8 cellular contexts compared by ENCODE assay signal in genomic region chr13:99303863-99304521, GRCh38. TPM values are rescaled to one million over a fixed set of nuclear protein-coding genes. Genes with fewer than 3 reads are reported as not detected.
DNase-seq lines count a peak whose midpoint lies in the region; ATAC-seq lines count a peak whose summit lies in the region.

No MANE protein-coding gene starts in this region.

- ATAC-seq in CD4-positive, CD25-positive, alpha-beta regulatory T cell (ENCODE audit: low read depth in 2 of 2) = no peak
- ATAC-seq in activated naive CD8-positive, alpha-beta T cell treated with anti-CD3 and anti-CD28 coated beads, Interleukin-2, amount 10 ng/mL, durations not matched to agents 7 days and 5 days (ENCODE audit: low read depth) = no peak
- ATAC-seq in naive thymus-derived CD4-positive, alpha-beta T cell = peak; percentile 33
- no peak for ATAC-seq in GM18867 (IDR thresholded peaks at IDR 0.05; ENCODE audit: unreplicated experiment)
- no peak for ATAC-seq in GM18861 (IDR thresholded peaks at IDR 0.05; ENCODE audit: unreplicated experiment)

- H3K4me1 Mint-ChIP-seq in CD4-positive, CD25-positive, alpha-beta regulatory T cell = peaks cover 32 to 83% (median 64%) of the 10 kb centered on the region in 4 donors
- H3K4me1 Mint-ChIP-seq in activated naive CD8-positive, alpha-beta T cell treated with anti-CD3 and anti-CD28 coated beads, Interleukin-2, amount 10 ng/mL, durations not matched to agents 7 days and 5 days = peaks cover 51% of the 10 kb centered on the region
- H3K4me1 Mint-ChIP-seq in naive thymus-derived CD4-positive, alpha-beta T cell = peaks cover 51 to 82% (median 71%) of the 10 kb centered on the region in 7 donors

- POLR2A ChIA-PET in activated naive CD8-positive, alpha-beta T cell treated with anti-CD3 and anti-CD28 coated beads, Interleukin-2, amount 10 ng/mL, durations not matched to agents 7 days and 5 days (lab: Charles Lee) = no interaction called here
- POLR2A ChIA-PET in naive thymus-derived CD4-positive, alpha-beta T cell (lab: Charles Lee) = interaction anchor here (0.6 to 14.3 kb wide), 26 partner anchors 9 to 195 kb away, joined by 3 to 364 read pairs (median 5); no protein-coding TSS in a partner anchor

- peak overlapping the region; percentile 68 to 96 (median 80) for H3K27ac Mint-ChIP-seq in CD4-positive, CD25-positive, alpha-beta regulatory T cell
- H3K27ac Mint-ChIP-seq in activated naive CD8-positive, alpha-beta T cell treated with anti-CD3 and anti-CD28 coated beads, Interleukin-2, amount 10 ng/mL, durations not matched to agents 7 days and 5 days = peak overlapping the region; percentile 50
- peak overlapping the region; percentile 88 to 99 (median 93) for H3K27ac Mint-ChIP-seq in naive thymus-derived CD4-positive, alpha-beta T cell

- CTCF ChIA-PET in naive thymus-derived CD4-positive, alpha-beta T cell (lab: Charles Lee) = interaction anchor here (1.0 to 6.2 kb wide), 14 partner anchors 10 to 132 kb away, joined by 3 to 39 read pairs (median 4); no protein-coding TSS in a partner anchor

- no peaks in the 10 kb centered on the region for H3K9me3 ChIP-seq in CD4-positive, CD25-positive, alpha-beta regulatory T cell (ENCODE audit: control insufficient read depth in 2 of 2, low read length in 2 of 2)
- H3K9me3 ChIP-seq in naive thymus-derived CD4-positive, alpha-beta T cell (ENCODE audit: control insufficient read depth in 2 of 3, low read length in 3 of 3) = no peaks in the 10 kb centered on the region

- H3K4me3 ChIP-seq in CD4-positive, CD25-positive, alpha-beta regulatory T cell (ENCODE audit: low read depth, low read length) = peak overlapping the region; percentile 96
- H3K4me3 ChIP-seq in naive thymus-derived CD4-positive, alpha-beta T cell (ENCODE audit: low read length) = peak overlapping the region; percentile 89

- H3K4me3 Mint-ChIP-seq in CD4-positive, CD25-positive, alpha-beta regulatory T cell = peak overlapping the region; percentile 92 to 93 (median 93)
- H3K4me3 Mint-ChIP-seq in activated naive CD8-positive, alpha-beta T cell treated with anti-CD3 and anti-CD28 coated beads, Interleukin-2, amount 10 ng/mL, durations not matched to agents 7 days and 5 days = peak overlapping the region; percentile 37
- H3K4me3 Mint-ChIP-seq in naive thymus-derived CD4-positive, alpha-beta T cell = peak overlapping the region; percentile 89 to 100 (median 94)

- H3K36me3 Mint-ChIP-seq in CD4-positive, CD25-positive, alpha-beta regulatory T cell = peaks cover 34% of the 10 kb centered on the region
- peaks cover 35% of the 10 kb centered on the region for H3K36me3 Mint-ChIP-seq in activated naive CD8-positive, alpha-beta T cell treated with anti-CD3 and anti-CD28 coated beads, Interleukin-2, amount 10 ng/mL, durations not matched to agents 7 days and 5 days
- H3K36me3 Mint-ChIP-seq in naive thymus-derived CD4-positive, alpha-beta T cell = peaks cover 12 to 42% (median 35%) of the 10 kb centered on the region in 5 donors

- no peaks in the 10 kb centered on the region for H3K27me3 ChIP-seq in CD4-positive, CD25-positive, alpha-beta regulatory T cell (ENCODE audit: control insufficient read depth, insufficient read depth, low read length)
- H3K27me3 ChIP-seq in naive thymus-derived CD4-positive, alpha-beta T cell (ENCODE audit: control insufficient read depth in 2 of 2, insufficient read depth in 2 of 2, low read length in 2 of 2) = no peaks in the 10 kb centered on the region

- H3K27ac ChIP-seq in CD4-positive, CD25-positive, alpha-beta regulatory T cell (ENCODE audit: insufficient read depth, low read length, poor library complexity, severe bottlenecking) = peak overlapping the region; percentile 81
- peak overlapping the region; percentile 88 for H3K27ac ChIP-seq in naive thymus-derived CD4-positive, alpha-beta T cell (ENCODE audit: low read depth, low read length)

- DNase-seq in CD4-positive, CD25-positive, alpha-beta regulatory T cell = no peak
- peak; percentile 17 for DNase-seq in SIG-M5 (lab: John Stamatoyannopoulos, UW)
- DNase-seq in activated naive CD8-positive, alpha-beta T cell treated with anti-CD3 and anti-CD28 coated beads, Interleukin-2, amount 10 ng/mL, durations not matched to agents 7 days and 5 days = no peak
- DNase-seq in naive thymus-derived CD4-positive, alpha-beta T cell = peak in 7 of 9 donors; percentile 26 to 62 (median 44)
- DNase-seq in DMS114 treated with DMSO at 0.1 percent for 48 hours (lab: John Stamatoyannopoulos, UW; ENCODE audit: unreplicated experiment) = no peak
- DNase-seq in NCI-H1417 (lab: John Stamatoyannopoulos, UW) = no peak

- H3K9me3 Mint-ChIP-seq in CD4-positive, CD25-positive, alpha-beta regulatory T cell = no peaks in the 10 kb centered on the region
- H3K9me3 Mint-ChIP-seq in activated naive CD8-positive, alpha-beta T cell treated with anti-CD3 and anti-CD28 coated beads, Interleukin-2, amount 10 ng/mL, durations not matched to agents 7 days and 5 days = no peaks in the 10 kb centered on the region
- H3K9me3 Mint-ChIP-seq in naive thymus-derived CD4-positive, alpha-beta T cell = peaks cover 0 to 2% (median 0%) of the 10 kb centered on the region in 11 donors

- intact Hi-C loops in naive thymus-derived CD4-positive, alpha-beta T cell (cut with micrococcal nuclease) = loop anchor here (1.0 to 10.0 kb wide), 3 partner anchors 18 to 301 kb away; partner anchors contain the start of gene CLYBL (in 1 of the 2)

- H3K4me1 ChIP-seq in CD4-positive, CD25-positive, alpha-beta regulatory T cell (ENCODE audit: control insufficient read depth, insufficient read depth, low read length, poor library complexity, severe bottlenecking) = peaks cover 81% of the 10 kb centered on the region
- H3K4me1 ChIP-seq in naive thymus-derived CD4-positive, alpha-beta T cell (ENCODE audit: control insufficient read depth in 2 of 2, insufficient read depth in 2 of 2, low read length in 2 of 2) = peaks cover 50 to 51% of the 10 kb centered on the region in 2 donors

- H3K27me3 Mint-ChIP-seq in CD4-positive, CD25-positive, alpha-beta regulatory T cell = no peaks in the 10 kb centered on the region
- H3K27me3 Mint-ChIP-seq in activated naive CD8-positive, alpha-beta T cell treated with anti-CD3 and anti-CD28 coated beads, Interleukin-2, amount 10 ng/mL, durations not matched to agents 7 days and 5 days = no peaks in the 10 kb centered on the region
- H3K27me3 Mint-ChIP-seq in naive thymus-derived CD4-positive, alpha-beta T cell = no peaks in the 10 kb centered on the region

- H3K36me3 ChIP-seq in CD4-positive, CD25-positive, alpha-beta regulatory T cell (ENCODE audit: control insufficient read depth, insufficient read depth, low read length) = peaks cover 27% of the 10 kb centered on the region
- H3K36me3 ChIP-seq in naive thymus-derived CD4-positive, alpha-beta T cell (ENCODE audit: control insufficient read depth in 2 of 3, insufficient read depth in 3 of 3, low read length in 3 of 3) = peaks cover 0 to 16% (median 0%) of the 10 kb centered on the region in 3 experiments

RNA-seq across cellular contexts. Expression of gene GPR183, which starts 3.2 kb away (rescaled TPM):
- total RNA-seq in CD4-positive, CD25-positive, alpha-beta regulatory T cell = 206 TPM
- polyA plus RNA-seq in CD4-positive, CD25-positive, alpha-beta regulatory T cell = 100 to 1,000 TPM; 262 to 418 (median 324) TPM
- 10 to 100 TPM; 36.4 to 44.9 TPM for total RNA-seq in activated naive CD8-positive, alpha-beta T cell treated with anti-CD3 and anti-CD28 coated beads, Interleukin-2, amount 10 ng/mL, durations not matched to agents 7 days and 5 days
- 100 to 1,000 TPM in 4 of 5 experiments, 10 to 100 TPM in 1; 26.8 to 231 (median 112) TPM for total RNA-seq in naive thymus-derived CD4-positive, alpha-beta T cell
- polyA plus RNA-seq in naive thymus-derived CD4-positive, alpha-beta T cell = 100 to 1,000 TPM; 234 to 241 TPM

RNA-seq across cellular contexts. Expression of gene GPR18, which starts 45.8 kb away (rescaled TPM):
- total RNA-seq in CD4-positive, CD25-positive, alpha-beta regulatory T cell = 8.6 TPM
- 10 to 100 TPM in 2 of 4 donors, 1 to 10 TPM in 2; 6.1 to 22.6 (median 10.5) TPM for polyA plus RNA-seq in CD4-positive, CD25-positive, alpha-beta regulatory T cell
- 10 to 100 TPM; 25.5 to 25.9 TPM for total RNA-seq in activated naive CD8-positive, alpha-beta T cell treated with anti-CD3 and anti-CD28 coated beads, Interleukin-2, amount 10 ng/mL, durations not matched to agents 7 days and 5 days
- 10 to 100 TPM; 11.5 to 40.4 (median 21.1) TPM for total RNA-seq in naive thymus-derived CD4-positive, alpha-beta T cell
- 10 to 100 TPM; 27.9 to 35.9 TPM for polyA plus RNA-seq in naive thymus-derived CD4-positive, alpha-beta T cell

Comparison
In these comparisons a context has a peak if more than half of its experiments do, and no peak if none do; other contexts are left out.
1. DNase-seq: peak in SIG-M5 (single experiment) and naive thymus-derived CD4-positive, alpha-beta T cell (7 of 9); none in CD4-positive, CD25-positive, alpha-beta regulatory T cell (0 of 3), activated naive CD8-positive, alpha-beta T cell treated with anti-CD3 and anti-CD28 coated beads, Interleukin-2, amount 10 ng/mL, durations not matched to agents 7 days and 5 days (single experiment), DMS114 treated with DMSO at 0.1 percent for 48 hours (single experiment) and NCI-H1417 (0 of 3).
2. H3K4me3 Mint-ChIP-seq: peak in every context shown above with its lines; median percentile 94 in naive thymus-derived CD4-positive, alpha-beta T cell; 93 in CD4-positive, CD25-positive, alpha-beta regulatory T cell; 37 in activated naive CD8-positive, alpha-beta T cell treated with anti-CD3 and anti-CD28 coated beads, Interleukin-2, amount 10 ng/mL, durations not matched to agents 7 days and 5 days.
3. Peak in every context shown above with its lines, with median percentiles within 50 percentile points of each other: H3K27ac Mint-ChIP-seq.